11 cellular contexts compared by ENCODE assay signal in the genomic region with DNA sequence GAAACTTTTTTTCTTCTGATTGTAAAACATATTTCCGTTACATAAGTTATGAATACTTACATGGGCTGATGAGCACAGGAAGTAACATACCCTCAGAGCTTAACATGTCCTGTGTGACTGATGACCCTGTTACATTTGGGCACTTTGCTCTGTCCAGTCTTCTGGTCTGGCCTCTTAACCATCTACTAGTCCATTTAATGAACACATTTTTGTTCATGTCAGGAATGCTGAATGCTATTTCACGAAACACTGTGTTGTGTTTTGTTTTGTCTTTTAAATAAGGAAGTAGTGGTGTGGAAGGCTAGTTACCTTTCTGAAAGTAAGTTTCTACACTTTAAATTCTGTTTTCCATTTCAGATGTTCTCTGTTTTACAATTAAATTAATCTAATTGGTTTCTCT.
DNase-seq lines count a peak whose midpoint lies in the region; ATAC-seq, FAIRE-seq and TF ChIP-seq lines count a peak whose summit lies in the region.
"Had no signal": no experiment of that assay in that cellular context is flagged by ENCODE, and none has a peak within 500 bp of the region (broad histone marks: within the 10 kb centered on the region; RNA-seq: fewer than 3 reads in every experiment).

No MANE protein-coding gene starts in this region.

- peaks cover 7 to 44% of the 10 kb centered on the region in 2 donors for H3K4me1 Mint-ChIP-seq in effector memory CD8-positive, alpha-beta T cell (ENCODE audit: low read depth in 2 of 2)

- no peaks in the 10 kb centered on the region for H3K27me3 Mint-ChIP-seq in effector memory CD8-positive, alpha-beta T cell

- POLR2A ChIA-PET in RWPE1 (lab: Yijun Ruan, JAX; ENCODE audit: low non-redundant PET) = no interaction called here

- FAIRE-seq in D721Med (lab: Jason Lieb, UNC) = no peak

- ATAC-seq in GM18858 (IDR thresholded peaks at IDR 0.05; ENCODE audit: unreplicated experiment) (peak; percentile 45), GM21528 (IDR thresholded peaks at IDR 0.05; ENCODE audit: low FRiP score, unreplicated experiment) (peak; percentile 67), HG03378 (IDR thresholded peaks at IDR 0.05; ENCODE audit: unreplicated experiment) (peak; percentile 45), HG03442 (IDR thresholded peaks at IDR 0.05; ENCODE audit: unreplicated experiment) (no peak)
- no peak for ATAC-seq in effector memory CD8-positive, alpha-beta T cell (replicated peaks)

- no peak for DNase-seq in effector memory CD8-positive, alpha-beta T cell
- DNase-seq in NCI-H187 (lab: John Stamatoyannopoulos, UW) (no peak), D721Med (ENCODE audit: insufficient read length, low spot score) (no peak), RWPE1 (ENCODE audit: low spot score) (no peak)
- DNase-seq: hypothalamus, NCI-H526 had no signal

- TF ChIP-seq CTCF in D721Med (IDR thresholded peaks at IDR 0.05; ENCODE audit: insufficient read depth, missing control alignments) = no peak
- TF ChIP-seq CTCF in RWPE1 (conservative IDR thresholded peaks at IDR 0.05; ENCODE audit: low read depth) = no peak

- no peaks in the 10 kb centered on the region for H3K9me3 Mint-ChIP-seq in effector memory CD8-positive, alpha-beta T cell

- peaks cover 33% of the 10 kb centered on the region for H3K36me3 Mint-ChIP-seq in effector memory CD8-positive, alpha-beta T cell (ENCODE audit: insufficient read depth)

- peak overlapping the region; percentile 11 to 53 for H3K27ac Mint-ChIP-seq in effector memory CD8-positive, alpha-beta T cell

- H3K27ac ChIP-seq in RWPE1 = no peak overlapping the region
- H3K27ac ChIP-seq: VCaP had no signal

- CTCF ChIA-PET in RWPE1 (lab: Yijun Ruan, JAX) = no interaction called here

- H3K4me3 Mint-ChIP-seq in effector memory CD8-positive, alpha-beta T cell = no peak overlapping the region

Comparison
In these comparisons a context has a peak if more than half of its experiments do, and no peak if none do; other contexts are left out.
1. ATAC-seq: peak in GM18858 (single experiment), GM21528 (single experiment) and HG03378 (single experiment); none in effector memory CD8-positive, alpha-beta T cell (single experiment) and HG03442 (single experiment).